ENCODE assay signal across 25 cellular contexts in genomic region chr21:37424987-37425386, GRCh38. TPM values are rescaled to one million over a fixed set of nuclear protein-coding genes. Genes with fewer than 3 reads are reported as not detected.
DNase-seq lines count a peak whose midpoint lies in the region; ATAC-seq and TF ChIP-seq lines count a peak whose summit lies in the region.
"Had no signal": no experiment of that assay in that cellular context is flagged by ENCODE, and none has a peak within 500 bp of the region (broad histone marks: within the 10 kb centered on the region; RNA-seq: fewer than 3 reads in every experiment).

No MANE protein-coding gene starts in this region.

- DNase-seq in Right ventricle myocardium inferior (ENCODE audit: missing footprints): no peak
- DNase-seq in left cardiac atrium: no peak
- DNase-seq in fibroblast of villous mesenchyme (ENCODE audit: low read depth): peak; percentile 50
- DNase-seq in left lobe of liver (ENCODE audit: low spot score): no peak
- DNase-seq in activated CD8-positive, alpha-beta memory T cell treated with anti-CD3 and anti-CD28 coated beads, Interleukin-2, amount 50 U/mL, for 48 hours: no peak
- DNase-seq in prostate gland (ENCODE audit: low spot score): no peak
- DNase-seq in glomerular visceral epithelial cell (ENCODE audit: extremely low spot score): no peak
- DNase-seq: ACHN; Caco-2; CD4-positive, alpha-beta T cell; DMS 273 treated with DMSO at 0.1 percent for 48 hours; DMS79 treated with DMSO at 0.1 percent for 48 hours; KBM-7; MM.1S; NCI-H1048; NCI-H1436; NCI-H1930; NCI-H2227 treated with DMSO at 0.1 percent for 48 hours; NCI-H510A treated with DMSO at 0.1 percent for 48 hours; NCI-H748 treated with DMSO at 0.1 percent for 48 hours; NK-92 treated with Interleukin-12 subunit alpha and Interleukin-12 subunit beta, amount 100 ng/mL, for 24 hours had no signal

- peaks cover 0 to 8% (median 8%) of the 10 kb centered on the region in 3 donors for H3K36me3 ChIP-seq in skeletal muscle tissue (ENCODE audit: control insufficient read depth in 3 of 3, insufficient read depth in 3 of 3, low read length in 3 of 3)
- H3K36me3 ChIP-seq in prostate gland: no peaks in the 10 kb centered on the region

- ATAC-seq in Right ventricle myocardium inferior: peak; percentile 37
- ATAC-seq in left cardiac atrium: no peak
- peak; percentile 64 for ATAC-seq in left lobe of liver

- no peak overlapping the region for H3K4me3 ChIP-seq in fibroblast of villous mesenchyme (ENCODE audit: low read depth, low read length)
- no peak overlapping the region for H3K4me3 ChIP-seq in skeletal muscle tissue (ENCODE audit: low read length in 3 of 3)
- no peak overlapping the region for H3K4me3 ChIP-seq in prostate gland
- H3K4me3 ChIP-seq: BLaER1, HAP-1 had no signal

- no peaks in the 10 kb centered on the region for H3K9me3 ChIP-seq in skeletal muscle tissue (ENCODE audit: control insufficient read depth in 3 of 3, low read length in 3 of 3)
- H3K9me3 ChIP-seq in prostate gland: no peaks in the 10 kb centered on the region
- H3K9me3 ChIP-seq: Caco-2, HAP-1 had no signal

- no peak for TF ChIP-seq CTCF in fibroblast of villous mesenchyme (IDR thresholded peaks at IDR 0.05; ENCODE audit: insufficient read depth, low read depth, low read length)
- no peak for TF ChIP-seq CTCF in prostate gland (IDR thresholded peaks at IDR 0.05)

- 64% methylated on average over 3 of the region's 3 CpGs for WGBS in prostate gland

- H3K4me1 ChIP-seq in skeletal muscle tissue (ENCODE audit: control insufficient read depth in 3 of 3, insufficient read depth in 3 of 3, low read length in 3 of 3): peaks cover 10 to 17% (median 15%) of the 10 kb centered on the region in 3 donors
- no peaks in the 10 kb centered on the region for H3K4me1 ChIP-seq in prostate gland (replicated peaks)
- H3K4me1 ChIP-seq: BLaER1, HAP-1 had no signal

- intact Hi-C loops in Right ventricle myocardium inferior (cut with DNase I) (loop anchor here (5.0 kb wide), 1 partner anchor 58 kb away; the partner anchor contains the start of gene DYRK1A), left cardiac atrium (cut with DNase I) (no loop called here), prostate gland (cut with DNase I) (no loop called here)

- TF ChIP-seq POLR2A in prostate gland (IDR thresholded peaks at IDR 0.05): no peak

- H3K27ac ChIP-seq in skeletal muscle tissue (ENCODE audit: low read depth, low read length) (peak overlapping the region; percentile 4), prostate gland (no peak overlapping the region)
- H3K27ac ChIP-seq: 22Rv1, BLaER1 had no signal

- no peak overlapping the region for H3K9ac ChIP-seq in skeletal muscle tissue (ENCODE audit: low read depth in 1 of 3, low read length in 3 of 3)
- H3K9ac ChIP-seq: BLaER1 had no signal

- H3K27me3 ChIP-seq in skeletal muscle tissue (ENCODE audit: control insufficient read depth in 3 of 3, insufficient read depth in 3 of 3, low read length in 3 of 3) (no peaks in the 10 kb centered on the region), prostate gland (replicated peaks; ENCODE audit: insufficient read depth) (no peaks in the 10 kb centered on the region)
- H3K27me3 ChIP-seq: BLaER1 had no signal

RNA-seq across cellular contexts. Expression of gene DYRK1A, which starts 58.4 kb away (rescaled TPM):
- 63.5 TPM for total RNA-seq in Right ventricle myocardium inferior
- 10 to 100 TPM; 53.0 to 68.3 TPM for total RNA-seq in left cardiac atrium
- total RNA-seq in fibroblast of villous mesenchyme: 68.3 and 77.7 TPM in 2 replicates
- total RNA-seq in left lobe of liver: 21.6 TPM
- total RNA-seq in skeletal muscle tissue: 104 TPM
- total RNA-seq in prostate gland: 100 to 1,000 TPM in 1 of 2 donors, 10 to 100 TPM in 1; 70.5 to 146 TPM

Comparison
In these comparisons a context has a peak if more than half of its experiments do, and no peak if none do; other contexts are left out.
1. ATAC-seq: peak in Right ventricle myocardium inferior (single experiment) and left lobe of liver (single experiment); none in left cardiac atrium (0 of 2).